Comparison of ENCODE assay signal across 23 cellular contexts in the genomic region with DNA sequence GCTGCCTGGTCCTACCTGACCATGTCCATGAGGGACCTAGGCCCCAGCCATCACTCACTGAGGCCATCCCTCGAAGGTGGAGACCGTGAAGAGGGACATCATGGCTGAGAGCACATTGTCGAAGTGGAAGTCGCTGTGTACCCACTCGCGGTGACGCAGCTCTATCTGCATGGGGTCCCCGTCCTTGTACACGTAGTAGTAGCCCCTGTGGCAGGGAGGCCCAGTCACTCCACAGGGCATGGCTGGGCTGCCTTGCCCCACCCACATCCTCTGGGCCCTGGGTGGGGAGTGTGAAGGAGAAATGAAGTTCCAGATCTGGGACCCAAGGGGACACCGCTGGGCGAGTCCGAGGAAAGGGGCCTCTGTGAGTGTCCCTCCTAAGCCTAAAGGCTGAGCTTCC. TPM values are rescaled to one million over a fixed set of nuclear protein-coding genes. Genes with fewer than 3 reads are reported as not detected.
A peak's percentile ranks its signal among the peaks of the same experiment; 100 is the strongest.
DNase-seq lines count a peak whose midpoint lies in the region; ATAC-seq, FAIRE-seq and TF ChIP-seq lines count a peak whose summit lies in the region.
"Had no signal": no experiment of that assay in that cellular context is flagged by ENCODE, and none has a peak within 500 bp of the region (broad histone marks: within the 10 kb centered on the region; RNA-seq: fewer than 3 reads in every experiment).

No MANE protein-coding gene starts in this region.

- peak overlapping the region; percentile 70 for H3K4me2 ChIP-seq in BLaER1
- no peak overlapping the region for H3K4me2 ChIP-seq in IMR-90 (ENCODE audit: low read depth, low read length)
- no peak overlapping the region for H3K4me2 ChIP-seq in neural progenitor cell
- H3K4me2 ChIP-seq: A549, GM23338 had no signal

- dilution Hi-C loops in IMR-90 (cut with HindIII; ENCODE audit: low sequenced_read_pairs, unreplicated experiment): no loop called here

- no peak overlapping the region for H3K27ac ChIP-seq in BLaER1
- no peak overlapping the region for H3K27ac ChIP-seq in IMR-90 (ENCODE audit: insufficient read depth, low read length)
- no peak overlapping the region for H3K27ac ChIP-seq in kidney (ENCODE audit: low read depth in 2 of 2, low read length in 2 of 2)
- no peak overlapping the region for H3K27ac ChIP-seq in neural progenitor cell
- H3K27ac ChIP-seq: A549, C4-2B had no signal

- H3K27me3 Mint-ChIP-seq in neural progenitor cell (ENCODE audit: insufficient read depth, low read depth): peaks cover 23% of the 10 kb centered on the region
- peaks cover 22% of the 10 kb centered on the region for H3K27me3 Mint-ChIP-seq in activated naive CD4-positive, alpha-beta T cell treated with anti-CD3 and anti-CD28 coated beads, Interleukin-2, amount 10 ng/mL, durations not matched to agents 7 days and 5 days
- H3K27me3 Mint-ChIP-seq: CD4-positive, CD25-positive, alpha-beta regulatory T cell had no signal

- H3K9ac ChIP-seq in BLaER1 (no peak overlapping the region), IMR-90 (ENCODE audit: low read depth, low read length) (no peak overlapping the region), kidney (ENCODE audit: low read length in 2 of 2) (no peak overlapping the region), neural progenitor cell (no peak overlapping the region)

- no peak for FAIRE-seq in kidney (lab: Jason Lieb, UNC)
- FAIRE-seq: A549, G401.6, H54 had no signal

- H3K4me3 ChIP-seq in BLaER1: no peak overlapping the region
- no peak overlapping the region for H3K4me3 ChIP-seq in IMR-90 (ENCODE audit: insufficient read depth, low read depth, low read length)
- H3K4me3 ChIP-seq in kidney (ENCODE audit: low read length in 2 of 2): no peak overlapping the region
- H3K4me3 ChIP-seq in neural progenitor cell: no peak overlapping the region
- H3K4me3 ChIP-seq: A549, GM23338, HAP-1 had no signal

- no peak overlapping the region for H4K8ac ChIP-seq in IMR-90 (ENCODE audit: low read depth in 2 of 2, low read length in 2 of 2)

- WGBS in IMR-90 (ENCODE audit: extremely low coverage in 2 of 2, insufficient read length in 1 of 2), 2 experiments: 83% methylated on average over 1 of the region's 12 CpGs; no CpG with 5 or more reads in 1 of the 2 experiments

- H2BK120ac ChIP-seq in IMR-90 (ENCODE audit: low read depth, low read length): no peak overlapping the region

- DNase-seq in IMR-90 (no peak), kidney (peak; percentile 67), neural progenitor cell (ENCODE audit: low spot score) (no peak), glomerular visceral epithelial cell (ENCODE audit: extremely low spot score) (no peak)
- no peak for DNase-seq in activated naive CD4-positive, alpha-beta T cell treated with anti-CD3 and anti-CD28 coated beads, Interleukin-2, amount 10 ng/mL, durations not matched to agents 7 days and 5 days
- DNase-seq: 8988T; ACHN; AML-193; BE2C; Caco-2; CD4-positive, CD25-positive, alpha-beta regulatory T cell; CD8-positive, alpha-beta T cell; DMS153; DND-41; HFFc6 had no signal

- no peaks in the 10 kb centered on the region for H3F3A ChIP-seq in neural progenitor cell (ENCODE audit: low read depth)

- H2AFZ ChIP-seq in IMR-90 (replicated peaks; ENCODE audit: low read length, poor library complexity) (peak overlapping the region; percentile 43), neural progenitor cell (replicated peaks) (no peak overlapping the region)
- H2AFZ ChIP-seq: GM23338 had no signal

- H3K23ac ChIP-seq in IMR-90 (ENCODE audit: low read depth, low read length): no peak overlapping the region

- no peak overlapping the region for H2AK9ac ChIP-seq in IMR-90 (replicated peaks; ENCODE audit: low read depth, low read length, poor library complexity)

- H3K4me1 ChIP-seq in BLaER1 (peaks cover 89% of the 10 kb centered on the region), IMR-90 (ENCODE audit: control insufficient read depth, insufficient read depth, low read length) (no peaks in the 10 kb centered on the region), kidney (ENCODE audit: control insufficient read depth in 1 of 2, insufficient read depth in 1 of 2, low read depth in 1 of 2, low read length in 2 of 2) (no peaks in the 10 kb centered on the region), neural progenitor cell (peaks cover 11% of the 10 kb centered on the region)
- H3K4me1 ChIP-seq: BE2C, HAP-1 had no signal

- no peak overlapping the region for H2BK20ac ChIP-seq in IMR-90 (ENCODE audit: low read depth, low read length)

- TF ChIP-seq CTCF in IMR-90 (conservative IDR thresholded peaks at IDR 0.05; ENCODE audit: low read depth, low read length) (no peak), kidney (IDR thresholded peaks at IDR 0.05; ENCODE audit: borderline replicate concordance, extremely low read depth, insufficient read depth) (no peak), neural progenitor cell (IDR thresholded peaks at IDR 0.05) (no peak)

- H3K14ac ChIP-seq in IMR-90 (replicated peaks; ENCODE audit: low read depth, low read length): no peak overlapping the region

- intact Hi-C loops in IMR-90 (cut with micrococcal nuclease) (no loop called here), kidney (cut with DNase I) (no loop called here)

- H3K9me3 ChIP-seq in BLaER1 (no peaks in the 10 kb centered on the region), IMR-90 (ENCODE audit: control insufficient read depth, insufficient read depth, low read length) (no peaks in the 10 kb centered on the region), kidney (ENCODE audit: control insufficient read depth in 1 of 2, low read length in 2 of 2) (no peaks in the 10 kb centered on the region), neural progenitor cell (ENCODE audit: low read depth) (no peaks in the 10 kb centered on the region)
- H3K9me3 ChIP-seq: A549, BE2C, Caco-2, HAP-1 had no signal

- H3K79me1 ChIP-seq in IMR-90 (ENCODE audit: low read depth in 1 of 2, low read length in 2 of 2): no peaks in the 10 kb centered on the region

- H4K20me1 ChIP-seq in BLaER1 (no peaks in the 10 kb centered on the region), IMR-90 (ENCODE audit: insufficient read depth, low read length) (no peaks in the 10 kb centered on the region), neural progenitor cell (ENCODE audit: low read depth) (no peaks in the 10 kb centered on the region)

- H3K4me1 Mint-ChIP-seq in neural progenitor cell: peaks cover 49% of the 10 kb centered on the region
- peaks cover 8% of the 10 kb centered on the region for H3K4me1 Mint-ChIP-seq in activated naive CD4-positive, alpha-beta T cell treated with anti-CD3 and anti-CD28 coated beads, Interleukin-2, amount 10 ng/mL, durations not matched to agents 7 days and 5 days

- POLR2A ChIA-PET in IMR-90 (lab: Charles Lee; ENCODE audit: unreplicated experiment): no interaction called here

- H2AK5ac ChIP-seq in IMR-90 (ENCODE audit: low read depth, low read length): no peak overlapping the region

- H3K9me1 ChIP-seq in IMR-90 (ENCODE audit: insufficient read depth, low read length): no peaks in the 10 kb centered on the region

- H2BK15ac ChIP-seq in IMR-90 (ENCODE audit: low read depth, low read length): no peak overlapping the region

- H3K27ac Mint-ChIP-seq in neural progenitor cell: peak overlapping the region; percentile 69
- H3K27ac Mint-ChIP-seq in activated naive CD4-positive, alpha-beta T cell treated with anti-CD3 and anti-CD28 coated beads, Interleukin-2, amount 10 ng/mL, durations not matched to agents 7 days and 5 days: no peak overlapping the region
- H3K27ac Mint-ChIP-seq: CD4-positive, CD25-positive, alpha-beta regulatory T cell; CD8-positive, alpha-beta T cell; GM23338; HFFc6 had no signal

- no peaks in the 10 kb centered on the region for H3K79me2 ChIP-seq in neural progenitor cell (ENCODE audit: low read depth)

- H4K5ac ChIP-seq in IMR-90 (ENCODE audit: low read depth, low read length): no peak overlapping the region

- H2BK5ac ChIP-seq in IMR-90 (ENCODE audit: low read depth, low read length, poor library complexity, severe bottlenecking): no peak overlapping the region

- BruUV-seq in IMR-90 (replicated peaks; lab: Mats Ljungman, UMichigan): no TSS peak

- no peak for TF ChIP-seq RAD21 in IMR-90 (IDR thresholded peaks at IDR 0.05; ENCODE audit: low read length)

- H3K4ac ChIP-seq in IMR-90 (ENCODE audit: low read depth, low read length): no peak overlapping the region

- no peak for TF ChIP-seq POLR2A in IMR-90 (IDR thresholded peaks at IDR 0.05; ENCODE audit: low read depth, low read length)

- no peak overlapping the region for H4K91ac ChIP-seq in IMR-90 (ENCODE audit: insufficient read depth, low read depth, low read length)

- H3K36me3 ChIP-seq in BLaER1 (no peaks in the 10 kb centered on the region), IMR-90 (ENCODE audit: control insufficient read depth, insufficient read depth, low read length) (no peaks in the 10 kb centered on the region), kidney (ENCODE audit: control insufficient read depth in 1 of 2, insufficient read depth in 2 of 2, low read length in 2 of 2) (no peaks in the 10 kb centered on the region), neural progenitor cell (no peaks in the 10 kb centered on the region)
- H3K36me3 ChIP-seq: BE2C, HAP-1 had no signal

- ATAC-seq in IMR-90 (ENCODE audit: low read depth) (no peak), GM18511 (IDR thresholded peaks at IDR 0.05; ENCODE audit: unreplicated experiment) (no peak)
- ATAC-seq: A549; CD8-positive, alpha-beta T cell had no signal

- H3K9me3 Mint-ChIP-seq in neural progenitor cell: no peaks in the 10 kb centered on the region
- no peaks in the 10 kb centered on the region for H3K9me3 Mint-ChIP-seq in activated naive CD4-positive, alpha-beta T cell treated with anti-CD3 and anti-CD28 coated beads, Interleukin-2, amount 10 ng/mL, durations not matched to agents 7 days and 5 days
- H3K9me3 Mint-ChIP-seq: CD4-positive, CD25-positive, alpha-beta regulatory T cell; CD8-positive, alpha-beta T cell; HFFc6 had no signal

- H3K4me3 Mint-ChIP-seq in neural progenitor cell: no peak overlapping the region
- no peak overlapping the region for H3K4me3 Mint-ChIP-seq in activated naive CD4-positive, alpha-beta T cell treated with anti-CD3 and anti-CD28 coated beads, Interleukin-2, amount 10 ng/mL, durations not matched to agents 7 days and 5 days
- H3K4me3 Mint-ChIP-seq: CD4-positive, CD25-positive, alpha-beta regulatory T cell; CD8-positive, alpha-beta T cell; GM23338; HFFc6 had no signal

- no peak overlapping the region for H3K56ac ChIP-seq in IMR-90 (ENCODE audit: extremely low read depth, insufficient read depth, low read length)

- H3K27me3 ChIP-seq in BLaER1 (no peaks in the 10 kb centered on the region), IMR-90 (ENCODE audit: control insufficient read depth, insufficient read depth, low read length) (peaks cover 66% of the 10 kb centered on the region), neural progenitor cell (no peaks in the 10 kb centered on the region)
- H3K27me3 ChIP-seq: BE2C had no signal

- in situ Hi-C loops in IMR-90 (cut with MboI; ENCODE audit: low sequenced_read_pairs): no loop called here

- H3K18ac ChIP-seq in IMR-90 (ENCODE audit: low read depth, low read length): no peak overlapping the region

- H3K36me3 Mint-ChIP-seq in neural progenitor cell: no peaks in the 10 kb centered on the region
- no peaks in the 10 kb centered on the region for H3K36me3 Mint-ChIP-seq in activated naive CD4-positive, alpha-beta T cell treated with anti-CD3 and anti-CD28 coated beads, Interleukin-2, amount 10 ng/mL, durations not matched to agents 7 days and 5 days
- H3K36me3 Mint-ChIP-seq: CD4-positive, CD25-positive, alpha-beta regulatory T cell; CD8-positive, alpha-beta T cell had no signal

- CTCF ChIA-PET in IMR-90 (lab: Yijun Ruan, JAX): no interaction called here
- CTCF ChIA-PET in activated naive CD4-positive, alpha-beta T cell treated with anti-CD3 and anti-CD28 coated beads, Interleukin-2, amount 10 ng/mL, durations not matched to agents 7 days and 5 days (lab: Charles Lee): interaction anchor here (0.6 kb wide), 1 partner anchor 16 kb away, joined by 3 read pairs; no protein-coding TSS in a partner anchor

RNA-seq across cellular contexts. Expression of a gene that starts 38.4 kb away (rescaled TPM):
- total RNA-seq in IMR-90 (2012; rRNA removed) (0.36 and 0.56 TPM in 2 replicates), kidney (5.6 TPM), neural progenitor cell (ENCODE audit: low replicate concordance) (6.4 and 15.6 TPM in 2 replicates)
- polyA plus RNA-seq in IMR-90 (2012; rRNA removed) (0.55 and 0.60 TPM in 2 replicates), kidney (ENCODE audit: insufficient read depth, low read depth, low replicate concordance) (0.19 TPM)
- 0.35 and 0.40 TPM in 2 replicates for polyA plus RNA-seq in IMR-90 (2012; cell fraction: cytosol; rRNA removed)
- 1.3 and 2.3 TPM in 2 replicates for polyA plus RNA-seq in IMR-90 (2012; cell fraction: nucleus; rRNA removed; ENCODE audit: low replicate concordance)
- total RNA-seq: HFFc6 had no signal

RNA-seq across cellular contexts. Expression of a gene that starts 50.3 kb away (rescaled TPM):
- total RNA-seq in IMR-90 (2012; rRNA removed) (not detected in 2 replicates), kidney (not detected), neural progenitor cell (ENCODE audit: low replicate concordance) (0.11 and 0.12 TPM in 2 replicates)
- polyA plus RNA-seq in IMR-90 (2012; rRNA removed) (not detected in 2 replicates), kidney (ENCODE audit: insufficient read depth, low read depth, low replicate concordance) (0.41 TPM)
- not detected in 2 replicates for polyA plus RNA-seq in IMR-90 (2012; cell fraction: cytosol; rRNA removed)
- not detected in 2 replicates for polyA plus RNA-seq in IMR-90 (2012; cell fraction: nucleus; rRNA removed; ENCODE audit: low replicate concordance)
- total RNA-seq: CD4-positive, CD25-positive, alpha-beta regulatory T cell; CD8-positive, alpha-beta T cell; HFFc6 had no signal
- polyA plus RNA-seq: CD4-positive, CD25-positive, alpha-beta regulatory T cell; GM23338 had no signal
